Comparison of ENCODE assay signal across 9 cellular contexts in genomic region chr11:65417221-65417701, GRCh38. TPM values are rescaled to one million over a fixed set of nuclear protein-coding genes. Genes with fewer than 3 reads are reported as not detected.
DNase-seq lines count a peak whose midpoint lies in the region; ATAC-seq, FAIRE-seq and TF ChIP-seq lines count a peak whose summit lies in the region.
"Had no signal": no experiment of that assay in that cellular context is flagged by ENCODE, and none has a peak within 500 bp of the region (broad histone marks: within the 10 kb centered on the region; RNA-seq: fewer than 3 reads in every experiment).

No MANE protein-coding gene starts in this region.

- TF ChIP-seq CTCF in 22Rv1 (IDR thresholded peaks at IDR 0.05) (no peak), left ventricle myocardium inferior (IDR thresholded peaks at IDR 0.05; ENCODE audit: borderline replicate concordance) (no peak)

- H3K27ac Mint-ChIP-seq in activated naive CD4-positive, alpha-beta T cell treated with anti-CD3 and anti-CD28 coated beads, Interleukin-2, amount 10 ng/mL, durations not matched to agents 7 days and 5 days, result peak overlapping the region; percentile 97

- intact Hi-C loops in left ventricle myocardium inferior (cut with micrococcal nuclease), result loop anchor here (5.0 kb wide), 1 partner anchor 95 kb away; no protein-coding TSS in a partner anchor

- peak overlapping the region; percentile 87 for H3K4me3 Mint-ChIP-seq in activated naive CD4-positive, alpha-beta T cell treated with anti-CD3 and anti-CD28 coated beads, Interleukin-2, amount 10 ng/mL, durations not matched to agents 7 days and 5 days

- DNase-seq in HT-29 (ENCODE audit: low spot score) (peak; percentile 35), left ventricle myocardium inferior (peak; percentile 46), small intestine (no peak), DMS114 treated with DMSO at 0.1 percent for 48 hours (lab: John Stamatoyannopoulos, UW; ENCODE audit: unreplicated experiment) (no peak), hepatic stellate cell (ENCODE audit: low spot score) (no peak)
- peak; percentile 53 for DNase-seq in activated naive CD4-positive, alpha-beta T cell treated with anti-CD3 and anti-CD28 coated beads, Interleukin-2, amount 10 ng/mL, durations not matched to agents 7 days and 5 days

- H3K27ac ChIP-seq in 22Rv1 (peak overlapping the region; percentile 100), left ventricle myocardium inferior (replicated peaks) (peak overlapping the region; percentile 100), small intestine (ENCODE audit: low read depth in 1 of 2, low read length in 1 of 2) (peak overlapping the region; percentile 100)

- H3K9me3 ChIP-seq in left ventricle myocardium inferior (replicated peaks) (no peaks in the 10 kb centered on the region), small intestine (ENCODE audit: control insufficient read depth, low read depth) (no peaks in the 10 kb centered on the region)

- H3K4me1 Mint-ChIP-seq in activated naive CD4-positive, alpha-beta T cell treated with anti-CD3 and anti-CD28 coated beads, Interleukin-2, amount 10 ng/mL, durations not matched to agents 7 days and 5 days, result peaks cover 49% of the 10 kb centered on the region

- H3K27me3 ChIP-seq in left ventricle myocardium inferior (ENCODE audit: low read depth), result no peaks in the 10 kb centered on the region
- H3K27me3 ChIP-seq in small intestine (ENCODE audit: control insufficient read depth in 2 of 2, insufficient read depth in 2 of 2, low read length in 2 of 2), result no peaks in the 10 kb centered on the region

- H3K36me3 ChIP-seq in left ventricle myocardium inferior (peaks cover 14% of the 10 kb centered on the region), small intestine (ENCODE audit: control insufficient read depth in 2 of 2, insufficient read depth in 2 of 2, low read length in 2 of 2) (no peaks in the 10 kb centered on the region)

- H3K4me1 ChIP-seq in left ventricle myocardium inferior (peaks cover 79% of the 10 kb centered on the region), small intestine (ENCODE audit: control insufficient read depth in 2 of 2, insufficient read depth in 1 of 2, low read depth in 1 of 2, low read length in 1 of 2) (peaks cover 6 to 11% of the 10 kb centered on the region in 2 donors)

- peaks cover 4% of the 10 kb centered on the region for H3K27me3 Mint-ChIP-seq in activated naive CD4-positive, alpha-beta T cell treated with anti-CD3 and anti-CD28 coated beads, Interleukin-2, amount 10 ng/mL, durations not matched to agents 7 days and 5 days

- 43 to 59% (median 55%) methylated on average over 10 of the region's 10 CpGs for WGBS in small intestine, 3 donors

- H3K4me3 ChIP-seq in left ventricle myocardium inferior, result peak overlapping the region; percentile 80
- peak overlapping the region; percentile 24 to 47 for H3K4me3 ChIP-seq in small intestine (ENCODE audit: low read depth in 1 of 2, low read length in 2 of 2)

- CTCF ChIA-PET in activated naive CD4-positive, alpha-beta T cell treated with anti-CD3 and anti-CD28 coated beads, Interleukin-2, amount 10 ng/mL, durations not matched to agents 7 days and 5 days (lab: Charles Lee), result interaction anchor here (0.6 to 10.4 kb wide), 16 partner anchors 12 to 95 kb away, joined by 3 to 146 read pairs (median 12); partner anchors contain the start of genes FRMD8 and MALAT1

- FAIRE-seq in small intestine (lab: Jason Lieb, UNC), result no peak
- FAIRE-seq: GM18507 had no signal

- no peak for ATAC-seq in HG02623 (IDR thresholded peaks at IDR 0.05; ENCODE audit: unreplicated experiment)

- peaks cover 9% of the 10 kb centered on the region for H3K36me3 Mint-ChIP-seq in activated naive CD4-positive, alpha-beta T cell treated with anti-CD3 and anti-CD28 coated beads, Interleukin-2, amount 10 ng/mL, durations not matched to agents 7 days and 5 days

- no peaks in the 10 kb centered on the region for H3K9me3 Mint-ChIP-seq in activated naive CD4-positive, alpha-beta T cell treated with anti-CD3 and anti-CD28 coated beads, Interleukin-2, amount 10 ng/mL, durations not matched to agents 7 days and 5 days

RNA-seq across cellular contexts. Expression of gene NEAT1, which starts 5.3 kb away (rescaled TPM):
- 50.1 and 61.5 TPM in 2 replicates for total RNA-seq in HT-29 (2014; rRNA removed; shearing (Covaris generic))
- 405 TPM for total RNA-seq in left ventricle myocardium inferior
- polyA plus RNA-seq in small intestine, result 1,000 to 10,000 TPM in 1 of 3 donors, 100 to 1,000 TPM in 2; 256 to 3,420 (median 665) TPM

RNA-seq across cellular contexts. Expression of gene FRMD8, which starts 30.8 kb away (rescaled TPM):
- total RNA-seq in HT-29 (2014; rRNA removed; shearing (Covaris generic)), result 102 and 106 TPM in 2 replicates
- 8.4 TPM for total RNA-seq in left ventricle myocardium inferior
- 10 to 100 TPM; 24.4 to 31.1 (median 27.7) TPM for polyA plus RNA-seq in small intestine

RNA-seq across cellular contexts. Expression of gene SLC25A45, which starts 34.8 kb away (rescaled TPM):
- 5.8 and 8.8 TPM in 2 replicates for total RNA-seq in HT-29 (2014; rRNA removed; shearing (Covaris generic))
- 5.0 TPM for total RNA-seq in left ventricle myocardium inferior
- polyA plus RNA-seq in small intestine, result 10 to 100 TPM; 13.9 to 26.2 (median 18.1) TPM

Comparison
In these comparisons a context has a peak if more than half of its experiments do, and no peak if none do; other contexts are left out.
1. DNase-seq: peak in HT-29 (single experiment), activated naive CD4-positive, alpha-beta T cell treated with anti-CD3 and anti-CD28 coated beads, Interleukin-2, amount 10 ng/mL, durations not matched to agents 7 days and 5 days (single experiment) and left ventricle myocardium inferior (single experiment); none in small intestine (single experiment), DMS114 treated with DMSO at 0.1 percent for 48 hours (single experiment) and hepatic stellate cell (single experiment).
2. RNA of gene FRMD8, which starts 30.8 kb away (total RNA-seq): 102 to 106 TPM in HT-29; 8.4 TPM in left ventricle myocardium inferior (single experiment); every median in the first group is over 10 times any median in the second.
3. Peak in every context shown above with its lines, with median percentiles within 50 percentile points of each other: H3K27ac ChIP-seq.